ENCODE assay signal across 12 cellular contexts in genomic region chr7:6016653-6016966, GRCh38. TPM values are rescaled to one million over a fixed set of nuclear protein-coding genes. Genes with fewer than 3 reads are reported as not detected.
A peak's percentile ranks its signal among the peaks of the same experiment; 100 is the strongest.
DNase-seq lines count a peak whose midpoint lies in the region; ATAC-seq, FAIRE-seq and TF ChIP-seq lines count a peak whose summit lies in the region.
"Had no signal": no experiment of that assay in that cellular context is flagged by ENCODE, and none has a peak within 500 bp of the region (broad histone marks: within the 10 kb centered on the region; RNA-seq: fewer than 3 reads in every experiment).

No MANE protein-coding gene starts in this region.

- no peaks in the 10 kb centered on the region for H3K9me1 ChIP-seq in keratinocyte (ENCODE audit: control insufficient read depth, extremely low read depth, insufficient read depth, low read length)

- H3K9me3 ChIP-seq in T-helper 17 cell (ENCODE audit: control insufficient read depth, low read length, poor library complexity, severe bottlenecking) (no peaks in the 10 kb centered on the region), keratinocyte (ENCODE audit: control insufficient read depth, low read depth, low read length) (no peaks in the 10 kb centered on the region), thyroid gland (no peaks in the 10 kb centered on the region)

- H3K4me1 ChIP-seq in keratinocyte (ENCODE audit: control insufficient read depth, extremely low read depth, insufficient read depth, low read length) (peaks cover 8% of the 10 kb centered on the region), thyroid gland (peaks cover 81 to 84% of the 10 kb centered on the region in 2 donors)

- dilution Hi-C loops in keratinocyte (cut with MboI; ENCODE audit: extremely low pct_ligation_motif_present, low sequenced_read_pairs): no loop called here

- no peaks in the 10 kb centered on the region for H4K20me1 ChIP-seq in keratinocyte (ENCODE audit: control insufficient read depth, extremely low read depth, insufficient read depth, low read length)

- H2AFZ ChIP-seq in keratinocyte (ENCODE audit: control insufficient read depth, low read length): no peak overlapping the region

- no peak for TF ChIP-seq CTCF in keratinocyte (optimal IDR thresholded peaks at IDR 0.05 in 1 of 3, IDR thresholded peaks at IDR 0.05 in 1 of 3, conservative IDR thresholded peaks at IDR 0.05 in 1 of 3; ENCODE audit: extremely low read depth in 1 of 3, insufficient read depth in 2 of 3, low read length in 3 of 3)
- no peak for TF ChIP-seq CTCF in thyroid gland (IDR thresholded peaks at IDR 0.05)

- intact Hi-C loops in cardiac septum (cut with DNase I) (no loop called here), Right ventricle myocardium inferior (cut with DNase I) (no loop called here), thyroid gland (cut with DNase I) (no loop called here)

- H3K27ac ChIP-seq in keratinocyte (ENCODE audit: control insufficient read depth, insufficient read depth, low read length): peak overlapping the region; percentile 64
- peak overlapping the region; percentile 67 to 96 (median 93) for H3K27ac ChIP-seq in thyroid gland

- peaks cover 11 to 30% of the 10 kb centered on the region in 2 experiments for H3K36me3 ChIP-seq in keratinocyte (ENCODE audit: control insufficient read depth in 2 of 2, extremely low read depth in 1 of 2, insufficient read depth in 2 of 2, low read length in 2 of 2)
- peaks cover 13 to 16% of the 10 kb centered on the region in 2 donors for H3K36me3 ChIP-seq in thyroid gland

- no peak overlapping the region for H3K4me3 Mint-ChIP-seq in T-helper 17 cell
- H3K4me3 Mint-ChIP-seq: T-cell had no signal

- peak; percentile 19 for DNase-seq in cardiac septum (ENCODE audit: low spot score)
- no peak for DNase-seq in Right ventricle myocardium inferior (ENCODE audit: missing footprints)
- DNase-seq in T-helper 17 cell: no peak
- DNase-seq in keratinocyte (ENCODE audit: low read depth, low spot score): no peak
- DNase-seq in thyroid gland: no peak
- DNase-seq in kidney tubule cell (ENCODE audit: low spot score): no peak
- no peak for DNase-seq in SKM-1 (lab: John Stamatoyannopoulos, UW; ENCODE audit: unreplicated experiment)
- DNase-seq in NCI-H1105 (lab: John Stamatoyannopoulos, UW): no peak
- DNase-seq: C1 segment of cervical spinal cord, GDM1, posterior cingulate gyrus, T-cell had no signal

- H3K79me2 ChIP-seq in keratinocyte (ENCODE audit: control insufficient read depth, insufficient read depth, low read length): peaks cover 14% of the 10 kb centered on the region

- 90% methylated on average over 8 of the region's 8 CpGs for WGBS in thyroid gland, 2 donors

- H3K9ac ChIP-seq in keratinocyte (ENCODE audit: control insufficient read depth, extremely low read depth, insufficient read depth, low read length): peak overlapping the region; percentile 14

- H3K4me2 ChIP-seq in keratinocyte (ENCODE audit: control insufficient read depth, extremely low read depth, insufficient read depth, low read depth, low read length): no peak overlapping the region

- no peak for ATAC-seq in Right ventricle myocardium inferior
- no peak for ATAC-seq in T-helper 17 cell
- ATAC-seq: T-cell had no signal

- TF ChIP-seq POLR2A in thyroid gland (IDR thresholded peaks at IDR 0.05): no peak

- FAIRE-seq in keratinocyte (lab: Jason Lieb, UNC): no peak

- H3K4me3 ChIP-seq in keratinocyte (ENCODE audit: control insufficient read depth in 2 of 3, extremely low read depth in 1 of 3, insufficient read depth in 2 of 3, low read depth in 1 of 3, low read length in 3 of 3) (no peak overlapping the region), thyroid gland (replicated peaks in 1 of 3) (no peak overlapping the region)

- H3K27ac Mint-ChIP-seq in T-helper 17 cell: peak overlapping the region; percentile 27

- no peaks in the 10 kb centered on the region for H3K36me3 Mint-ChIP-seq in T-helper 17 cell (ENCODE audit: low read depth)

- H3K27me3 ChIP-seq in keratinocyte (ENCODE audit: control insufficient read depth, extremely low read depth, insufficient read depth, low read length) (no peaks in the 10 kb centered on the region), thyroid gland (no peaks in the 10 kb centered on the region)

- no peaks in the 10 kb centered on the region for H3K27me3 Mint-ChIP-seq in T-helper 17 cell
- H3K27me3 Mint-ChIP-seq: T-cell had no signal

- H3K4me1 Mint-ChIP-seq in T-helper 17 cell: peaks cover 12% of the 10 kb centered on the region

RNA-seq across cellular contexts. Expression of gene AIMP2, which starts 7.5 kb away (rescaled TPM):
- 42.3 TPM for total RNA-seq in cardiac septum
- total RNA-seq in Right ventricle myocardium inferior: 56.7 TPM
- 1 to 10 TPM; 7.2 to 8.1 TPM for total RNA-seq in T-helper 17 cell
- 58.8 to 84.6 TPM (median 71.0 TPM) in 3 replicates for polyA plus RNA-seq in keratinocyte
- 29.6 TPM for polyA plus RNA-seq in keratinocyte (2011; ENCODE audit: low read depth)
- 74.4 and 74.6 TPM in 2 replicates for polyA plus RNA-seq in keratinocyte (2011; cell fraction: cytosol; rRNA removed)
- polyA plus RNA-seq in keratinocyte (2011; cell fraction: nucleus; rRNA removed): 63.5 and 66.4 TPM in 2 replicates
- 30.7 and 51.0 TPM in 2 replicates for polyA plus RNA-seq in keratinocyte (2012; ENCODE audit: low replicate concordance)
- 46.3 to 55.1 TPM (median 51.6 TPM) in 3 replicates for polyA minus RNA-seq in keratinocyte
- 69.8 TPM for polyA minus RNA-seq in keratinocyte (2011; cell fraction: cytosol; rRNA and poly(A)+ RNA removed)
- polyA minus RNA-seq in keratinocyte (2011; cell fraction: nucleus; rRNA and poly(A)+ RNA removed): 24.8 and 26.9 TPM in 2 replicates
- total RNA-seq in thyroid gland: 10 to 100 TPM; 39.9 to 72.3 (median 53.4) TPM

RNA-seq across cellular contexts. Expression of gene PMS2, which starts 7.8 kb away (rescaled TPM):
- total RNA-seq in cardiac septum: 4.8 TPM
- total RNA-seq in Right ventricle myocardium inferior: 6.2 TPM
- 10 to 100 TPM; 11.3 to 11.6 TPM for total RNA-seq in T-helper 17 cell
- 9.0 to 12.7 TPM (median 10.3 TPM) in 3 replicates for polyA plus RNA-seq in keratinocyte
- polyA plus RNA-seq in keratinocyte (2011; ENCODE audit: low read depth): 12.6 TPM
- 6.8 and 9.1 TPM in 2 replicates for polyA plus RNA-seq in keratinocyte (2011; cell fraction: cytosol; rRNA removed)
- 13.3 and 14.8 TPM in 2 replicates for polyA plus RNA-seq in keratinocyte (2011; cell fraction: nucleus; rRNA removed)
- polyA plus RNA-seq in keratinocyte (2012; ENCODE audit: low replicate concordance): 7.6 and 8.6 TPM in 2 replicates
- polyA minus RNA-seq in keratinocyte: 5.2 to 14.9 TPM (median 14.3 TPM) in 3 replicates
- polyA minus RNA-seq in keratinocyte (2011; cell fraction: cytosol; rRNA and poly(A)+ RNA removed): 10.6 TPM
- polyA minus RNA-seq in keratinocyte (2011; cell fraction: nucleus; rRNA and poly(A)+ RNA removed): 8.7 and 18.5 TPM in 2 replicates
- total RNA-seq in thyroid gland: 10 to 100 TPM; 15.9 to 28.1 (median 18.9) TPM

RNA-seq across cellular contexts. Expression of gene ANKRD61, which starts 14.6 kb away (rescaled TPM):
- not detected for total RNA-seq in cardiac septum
- total RNA-seq in Right ventricle myocardium inferior: not detected
- not detected for total RNA-seq in T-helper 17 cell
- 0.10 to 0.22 TPM in 2 of 3 replicates, not detected in the other for polyA plus RNA-seq in keratinocyte
- not detected for polyA plus RNA-seq in keratinocyte (2011; ENCODE audit: low read depth)
- 0.17 TPM in 1 of 2 replicates, not detected in the other for polyA plus RNA-seq in keratinocyte (2011; cell fraction: cytosol; rRNA removed)
- 0.20 and 0.27 TPM in 2 replicates for polyA plus RNA-seq in keratinocyte (2011; cell fraction: nucleus; rRNA removed)
- polyA plus RNA-seq in keratinocyte (2012; ENCODE audit: low replicate concordance): 0.21 and 0.73 TPM in 2 replicates
- 0.59 TPM in 1 of 3 replicates, not detected in the others for polyA minus RNA-seq in keratinocyte
- polyA minus RNA-seq in keratinocyte (2011; cell fraction: cytosol; rRNA and poly(A)+ RNA removed): not detected
- not detected in 2 replicates for polyA minus RNA-seq in keratinocyte (2011; cell fraction: nucleus; rRNA and poly(A)+ RNA removed)
- total RNA-seq in thyroid gland: not detected
- total RNA-seq: T-cell had no signal

RNA-seq across cellular contexts. Expression of gene EIF2AK1, which starts 42.4 kb away (rescaled TPM):
- total RNA-seq in cardiac septum (39.6 TPM), Right ventricle myocardium inferior (52.8 TPM), T-helper 17 cell (100 to 1,000 TPM in 1 of 2 donors, 10 to 100 TPM in 1; 62.1 to 116 TPM), thyroid gland (100 to 1,000 TPM in 3 of 4 donors, 10 to 100 TPM in 1; 55.9 to 307 (median 199) TPM)
- 35.3 to 66.6 TPM (median 65.2 TPM) in 3 replicates for polyA plus RNA-seq in keratinocyte
- polyA plus RNA-seq in keratinocyte (2011; ENCODE audit: low read depth): 29.2 TPM
- 52.4 and 73.2 TPM in 2 replicates for polyA plus RNA-seq in keratinocyte (2011; cell fraction: cytosol; rRNA removed)
- polyA plus RNA-seq in keratinocyte (2011; cell fraction: nucleus; rRNA removed): 48.7 and 57.0 TPM in 2 replicates
- 36.4 and 52.8 TPM in 2 replicates for polyA plus RNA-seq in keratinocyte (2012; ENCODE audit: low replicate concordance)
- 19.5 to 53.0 TPM (median 40.7 TPM) in 3 replicates for polyA minus RNA-seq in keratinocyte
- polyA minus RNA-seq in keratinocyte (2011; cell fraction: cytosol; rRNA and poly(A)+ RNA removed): 62.3 TPM
- 17.2 and 27.5 TPM in 2 replicates for polyA minus RNA-seq in keratinocyte (2011; cell fraction: nucleus; rRNA and poly(A)+ RNA removed)

RNA-seq across cellular contexts. Expression of gene RSPH10B, which starts 46.1 kb away (rescaled TPM):
- total RNA-seq in cardiac septum: not detected
- not detected for total RNA-seq in Right ventricle myocardium inferior
- under 1 TPM in 1 of 2 donors, not detected in 1; 0.40 TPM for total RNA-seq in T-helper 17 cell
- 0.03 TPM in 1 of 3 replicates, not detected in the others for polyA plus RNA-seq in keratinocyte
- not detected for polyA plus RNA-seq in keratinocyte (2011; ENCODE audit: low read depth)
- not detected in 2 replicates for polyA plus RNA-seq in keratinocyte (2011; cell fraction: cytosol; rRNA removed)
- polyA plus RNA-seq in keratinocyte (2011; cell fraction: nucleus; rRNA removed): not detected in 2 replicates
- 0.06 TPM in 1 of 2 replicates, not detected in the other for polyA plus RNA-seq in keratinocyte (2012; ENCODE audit: low replicate concordance)
- polyA minus RNA-seq in keratinocyte: not detected in 3 replicates
- polyA minus RNA-seq in keratinocyte (2011; cell fraction: cytosol; rRNA and poly(A)+ RNA removed): not detected
- polyA minus RNA-seq in keratinocyte (2011; cell fraction: nucleus; rRNA and poly(A)+ RNA removed): 0.23 TPM in 1 of 2 replicates, not detected in the other
- total RNA-seq in thyroid gland: 1 to 10 TPM in 1 of 4 donors, under 1 TPM in 1, not detected in 2; 0.81 to 1.3 TPM
